In genomic region chr18:40055262-40055661, GRCh38 we compare ENCODE assay signal across 20 cellular contexts.
"Had no signal": no experiment of that assay in that cellular context is flagged by ENCODE, and none has a peak within 500 bp of the region (broad histone marks: within the 10 kb centered on the region; RNA-seq: fewer than 3 reads in every experiment).

No MANE protein-coding gene starts in this region.

- H3K27ac ChIP-seq: hepatocyte, left lung, transverse colon, vagina, VCaP had no signal

- H3K4me3 ChIP-seq: hepatocyte, left lung, transverse colon, vagina had no signal

- DNase-seq: activated CD4-positive, alpha-beta T cell treated with anti-CD3 and anti-CD28 coated beads, Interleukin-2, amount 50 U/mL, for 1 hour; activated CD4-positive, CD25-positive, alpha-beta regulatory T cell treated with anti-CD3 and anti-CD28 coated beads, Interleukin-2, amount 50 U/mL, for 72 hours; activated CD8-positive, alpha-beta memory T cell treated with anti-CD3 and anti-CD28 coated beads, Interleukin-2, amount 50 U/mL, for 4 hours; activated naive CD4-positive, alpha-beta T cell treated with anti-CD3 and anti-CD28 coated beads for 36 hours; activated T-cell treated with anti-CD3 and anti-CD28 coated beads, Interleukin-2, amount 50 U/mL, for 4 hours; aorta; cortex of kidney; left lung; mammary epithelial cell; occipital lobe; posterior cingulate gyrus; stimulated activated naive CD8-positive, alpha-beta T cell treated with anti-CD3 and anti-CD28 coated beads, Interleukin-15, Interleukin-2, amounts not matched to agents 100 U/mL and 50 U/mL, for 24 hours; substantia nigra; T-helper 17 cell; transverse colon had no signal

- H3K4me1 Mint-ChIP-seq: T-helper 17 cell had no signal

- FAIRE-seq: endometrium, islet of Langerhans had no signal

- H3K36me3 ChIP-seq: left lung, transverse colon, vagina had no signal

- H3K27ac Mint-ChIP-seq: activated naive CD4-positive, alpha-beta T cell treated with anti-CD3 and anti-CD28 coated beads for 36 hours; T-helper 17 cell had no signal

- H3K4me1 ChIP-seq: left lung, transverse colon, vagina had no signal

- H3K27me3 ChIP-seq: hepatocyte, left lung, transverse colon, vagina had no signal

- H3K4me3 Mint-ChIP-seq: activated naive CD4-positive, alpha-beta T cell treated with anti-CD3 and anti-CD28 coated beads for 36 hours; activated T-cell treated with anti-CD3 and anti-CD28 coated beads, Interleukin-2, amount 50 U/mL, for 4 hours; T-helper 17 cell had no signal

- H3K9me3 ChIP-seq: left lung, transverse colon, vagina had no signal

- H3K27me3 Mint-ChIP-seq: T-helper 17 cell had no signal
